ENCODE assay signal across 1 cellular context in genomic region chr7:149422065-149422913, GRCh38.
TF ChIP-seq lines count a peak whose summit lies in the region.

No MANE protein-coding gene starts in this region.

TF ChIP-seq in HepG2, 621 proteins besides CTCF, POLR2A, EP300 and RAD21 (continued from another document and continues in another):
- no peak for TF ChIP-seq ZNF318 (CRISPR knock-in tag; IDR thresholded peaks at IDR 0.05)
- TF ChIP-seq REST (IDR thresholded peaks at IDR 0.05; ENCODE audit: borderline replicate concordance in 1 of 2, low read depth in 1 of 2, low read length in 2 of 2), result no peak
- TF ChIP-seq RBAK (CRISPR knock-in tag; IDR thresholded peaks at IDR 0.05), result no peak
- no peak for TF ChIP-seq ZBTB7A (CRISPR knock-in tag; IDR thresholded peaks at IDR 0.05)
- no peak for TF ChIP-seq ZNF792 (CRISPR knock-in tag; IDR thresholded peaks at IDR 0.05)
- TF ChIP-seq ELF1 (CRISPR knock-in tag; IDR thresholded peaks at IDR 0.05), result no peak
- no peak for TF ChIP-seq ZNF281 (CRISPR knock-in tag; IDR thresholded peaks at IDR 0.05; ENCODE audit: borderline replicate concordance)
- TF ChIP-seq ZNF841 (CRISPR knock-in tag; IDR thresholded peaks at IDR 0.05; ENCODE audit: borderline replicate concordance), result no peak
- peak; percentile 79 for TF ChIP-seq ZNF687 (CRISPR knock-in tag; IDR thresholded peaks at IDR 0.05)
- TF ChIP-seq HOXA3 (CRISPR knock-in tag; IDR thresholded peaks at IDR 0.05), result peak; percentile 64
- no peak for TF ChIP-seq TGIF2 (CRISPR knock-in tag; IDR thresholded peaks at IDR 0.05)
- TF ChIP-seq ZKSCAN5 (CRISPR knock-in tag; IDR thresholded peaks at IDR 0.05), result no peak
- no peak for TF ChIP-seq ZNF10 (CRISPR knock-in tag; IDR thresholded peaks at IDR 0.05; ENCODE audit: borderline replicate concordance, low read depth)
- no peak for TF ChIP-seq EEA1 (CRISPR knock-in tag; IDR thresholded peaks at IDR 0.05; ENCODE audit: borderline replicate concordance)
- TF ChIP-seq ZNF343 (CRISPR knock-in tag; IDR thresholded peaks at IDR 0.05), result no peak
- 0 out of 2 replicates have a peak, but pooled peaks have one; percentile 18 for TF ChIP-seq FOXA3 (CRISPR knock-in tag; IDR thresholded peaks at IDR 0.05)
- no peak for TF ChIP-seq ZFYVE20 (CRISPR knock-in tag; IDR thresholded peaks at IDR 0.05; ENCODE audit: borderline replicate concordance, low read depth)
- no peak for TF ChIP-seq KLF9 (CRISPR knock-in tag; IDR thresholded peaks at IDR 0.05; ENCODE audit: low read depth)
- no peak for TF ChIP-seq ZBTB2 (CRISPR knock-in tag; IDR thresholded peaks at IDR 0.05; ENCODE audit: low read depth)
- no peak for TF ChIP-seq ZNF720 (CRISPR knock-in tag; IDR thresholded peaks at IDR 0.05)
- no peak for TF ChIP-seq RFXANK (CRISPR knock-in tag; IDR thresholded peaks at IDR 0.05)
- no peak for TF ChIP-seq IKZF4 (CRISPR knock-in tag; IDR thresholded peaks at IDR 0.05; ENCODE audit: borderline replicate concordance, low read depth, not compliant biosample characterization)
- no peak for TF ChIP-seq ZNF430 (CRISPR knock-in tag; IDR thresholded peaks at IDR 0.05)
- no peak for TF ChIP-seq ERF (CRISPR knock-in tag; IDR thresholded peaks at IDR 0.05)
- TF ChIP-seq ZNF501 (CRISPR knock-in tag; IDR thresholded peaks at IDR 0.05), result no peak
- no peak for TF ChIP-seq MTF2 (CRISPR knock-in tag; IDR thresholded peaks at IDR 0.05; ENCODE audit: borderline replicate concordance)
- 0 out of 2 replicates have a peak, but pooled peaks have one; percentile 28 for TF ChIP-seq ZHX1 (CRISPR knock-in tag; IDR thresholded peaks at IDR 0.05; ENCODE audit: low read depth)
- no peak for TF ChIP-seq TRIM24 (CRISPR knock-in tag; IDR thresholded peaks at IDR 0.05)
- no peak for TF ChIP-seq ATF5 (CRISPR knock-in tag; IDR thresholded peaks at IDR 0.05; ENCODE audit: low read depth)
- no peak for TF ChIP-seq ZNF552 (CRISPR knock-in tag; IDR thresholded peaks at IDR 0.05; ENCODE audit: borderline replicate concordance)
- no peak; the same call in 1 of the 2 replicates for TF ChIP-seq ZNF784 (CRISPR knock-in tag; IDR thresholded peaks at IDR 0.05; ENCODE audit: borderline replicate concordance)
- TF ChIP-seq POGZ (CRISPR knock-in tag; IDR thresholded peaks at IDR 0.05), result peak; percentile 53
